In genomic region chr18:47931707-47932103, GRCh38 we compare ENCODE assay signal across 8 cellular contexts. TPM values are rescaled to one million over a fixed set of nuclear protein-coding genes. Genes with fewer than 3 reads are reported as not detected.
DNase-seq lines count a peak whose midpoint lies in the region.

No MANE protein-coding gene starts in this region.

- DNase-seq in DMS 273 treated with DMSO at 0.1 percent for 48 hours (lab: John Stamatoyannopoulos, UW) = peak; percentile 58
- DNase-seq in RKO (ENCODE audit: low spot score) = peak; percentile 37
- DNase-seq in astrocyte of the hippocampus (ENCODE audit: low read depth, low spot score) = peak; percentile 44
- peak in 6 of 49 donors; percentile 8 to 58 (median 26) for DNase-seq in substantia nigra (lab: John Stamatoyannopoulos, UW)
- DNase-seq in NK-92 treated with Interleukin-12 subunit alpha and Interleukin-12 subunit beta, amount 100 ng/mL, for 24 hours (lab: John Stamatoyannopoulos, UW) = no peak
- DNase-seq in NCI-H2029 treated with DMSO at 0.1 percent for 48 hours (lab: John Stamatoyannopoulos, UW) = no peak

- H3K27me3 ChIP-seq in HUES64 (ENCODE audit: insufficient read depth, low read length) = no peaks in the 10 kb centered on the region
- H3K27me3 ChIP-seq in layer of hippocampus (ENCODE audit: control insufficient read depth, insufficient read depth, low read length) = no peaks in the 10 kb centered on the region

- WGBS in HUES64 = 12% methylated on average over 8 of the region's 8 CpGs

- peaks cover 31% of the 10 kb centered on the region for H3K4me1 ChIP-seq in HUES64 (ENCODE audit: insufficient read depth, low read length)

- H3K27ac ChIP-seq in HUES64 (ENCODE audit: low read depth, low read length) (peak overlapping the region; percentile 100), layer of hippocampus (ENCODE audit: low read depth, low read length) (peak overlapping the region; percentile 33), substantia nigra (ENCODE audit: low read depth, low read length, poor library complexity, severe bottlenecking) (peak overlapping the region; percentile 92)

- H3K4me3 ChIP-seq in HUES64 (ENCODE audit: low read length) = peak overlapping the region; percentile 94

- peak overlapping the region; percentile 96 for H3K9ac ChIP-seq in HUES64 (ENCODE audit: low read depth, low read length)

- no peaks in the 10 kb centered on the region for H3K9me3 ChIP-seq in HUES64 (ENCODE audit: insufficient read depth, low read depth, low read length)

- H3K36me3 ChIP-seq in HUES64 (ENCODE audit: insufficient read depth, low read length) = no peaks in the 10 kb centered on the region

RNA-seq across cellular contexts. Expression of gene SMAD2, which starts 1.2 kb away (rescaled TPM):
- 58.8 TPM for polyA plus RNA-seq in HUES64 (2013, experiment 1 of 2)
- 46.3 TPM for polyA plus RNA-seq in HUES64 (2013, experiment 2 of 2)

Comparison
In these comparisons a context has a peak if more than half of its experiments do, and no peak if none do; other contexts are left out.
1. DNase-seq: peak in DMS 273 treated with DMSO at 0.1 percent for 48 hours (single experiment), RKO (single experiment) and astrocyte of the hippocampus (single experiment); none in NK-92 treated with Interleukin-12 subunit alpha and Interleukin-12 subunit beta, amount 100 ng/mL, for 24 hours (single experiment) and NCI-H2029 treated with DMSO at 0.1 percent for 48 hours (single experiment).
2. H3K27ac ChIP-seq: peak in every context shown above with its lines; median percentile 100 in HUES64; 92 in substantia nigra; 33 in layer of hippocampus.